25 cellular contexts compared by ENCODE assay signal in genomic region chr18:44586782-44587524, GRCh38.
DNase-seq lines count a peak whose midpoint lies in the region; ATAC-seq and TF ChIP-seq lines count a peak whose summit lies in the region.
"Had no signal": no experiment of that assay in that cellular context is flagged by ENCODE, and none has a peak within 500 bp of the region (broad histone marks: within the 10 kb centered on the region; RNA-seq: fewer than 3 reads in every experiment).

No MANE protein-coding gene starts in this region.

- no peaks in the 10 kb centered on the region for H3K36me3 ChIP-seq in CD8-positive, alpha-beta T cell (ENCODE audit: insufficient read depth, low read length)
- H3K36me3 ChIP-seq: ovary, right atrium auricular region, spleen, upper lobe of right lung had no signal

- H3K4me3 ChIP-seq in CD8-positive, alpha-beta T cell (ENCODE audit: low read depth, low read length): no peak overlapping the region
- H3K4me3 ChIP-seq: GM12878, ovary, right atrium auricular region, spleen, upper lobe of right lung had no signal

- ATAC-seq in GM18909 (IDR thresholded peaks at IDR 0.05; ENCODE audit: poor library complexity, unreplicated experiment): no peak
- no peak for ATAC-seq in CD8-positive, alpha-beta T cell
- ATAC-seq: GM12878, natural killer cell, upper lobe of right lung had no signal

- intact Hi-C loops in CD8-positive, alpha-beta T cell (cut with DNase I, micrococcal nuclease): no loop called here

- H3K36me3 Mint-ChIP-seq in CD8-positive, alpha-beta T cell: no peaks in the 10 kb centered on the region
- H3K36me3 Mint-ChIP-seq: activated naive CD8-positive, alpha-beta T cell treated with anti-CD3 and anti-CD28 coated beads, Interleukin-2, amount 10 ng/mL, durations not matched to agents 7 days and 5 days; natural killer cell had no signal

- CTCF ChIA-PET in RWPE1 (lab: Yijun Ruan, JAX): interaction anchor here (0.6 kb wide), 2 partner anchors 24 to 741 kb away, joined by 3 read pairs; no protein-coding TSS in a partner anchor
- CTCF ChIA-PET in CD8-positive, alpha-beta T cell (lab: Charles Lee): no interaction called here

- no peak overlapping the region for H3K4me3 Mint-ChIP-seq in CD8-positive, alpha-beta T cell
- H3K4me3 Mint-ChIP-seq: activated naive CD8-positive, alpha-beta T cell treated with anti-CD3 and anti-CD28 coated beads, Interleukin-2, amount 10 ng/mL, durations not matched to agents 7 days and 5 days; natural killer cell had no signal

- no peaks in the 10 kb centered on the region for H3K9me3 Mint-ChIP-seq in CD8-positive, alpha-beta T cell
- H3K9me3 Mint-ChIP-seq: activated naive CD8-positive, alpha-beta T cell treated with anti-CD3 and anti-CD28 coated beads, Interleukin-2, amount 10 ng/mL, durations not matched to agents 7 days and 5 days; natural killer cell had no signal

- 0 out of 2 replicates have a peak overlapping the region, but pooled peaks have one; percentile 42 for H3K27ac ChIP-seq in RWPE1
- no peak overlapping the region for H3K27ac ChIP-seq in CD8-positive, alpha-beta T cell (ENCODE audit: low read depth, low read length)
- H3K27ac ChIP-seq: ovary, right atrium auricular region, spleen, upper lobe of right lung had no signal

- H3K27me3 ChIP-seq in CD8-positive, alpha-beta T cell (ENCODE audit: insufficient read depth, low read length): no peaks in the 10 kb centered on the region
- H3K27me3 ChIP-seq: ovary, right atrium auricular region, spleen, upper lobe of right lung had no signal

- DNase-seq in MV-4-11 (lab: John Stamatoyannopoulos, UW) (peak; percentile 9), RWPE1 (ENCODE audit: low spot score) (no peak), globus pallidus (ENCODE audit: low spot score) (peak; percentile 42), pons (ENCODE audit: low spot score) (peak; percentile 68), HuH-7.5 (ENCODE audit: low spot score) (no peak), NCI-H1417 (lab: John Stamatoyannopoulos, UW) (no peak)
- no peak for DNase-seq in CD8-positive, alpha-beta T cell
- DNase-seq: ACHN; activated CD4-positive, alpha-beta T cell treated with anti-CD3 and anti-CD28 coated beads for 48 hours; activated gamma-delta T cell; activated naive CD8-positive, alpha-beta T cell treated with anti-CD3 and anti-CD28 coated beads, Interleukin-2, amount 10 ng/mL, durations not matched to agents 7 days and 5 days; activated T-cell treated with anti-CD3 and anti-CD28 coated beads, Interleukin-2, amount 50 U/mL, for 1 hour; central memory CD4-positive, alpha-beta T cell; GOT3; kidney; natural killer cell; NCI-H1105 treated with DMSO at 0.1 percent for 48 hours; NCI-H2029; ovary; spleen; T-helper 2 cell; upper lobe of right lung had no signal

- no peak for TF ChIP-seq CTCF in RWPE1 (conservative IDR thresholded peaks at IDR 0.05; ENCODE audit: low read depth)
- no peak for TF ChIP-seq CTCF in CD8-positive, alpha-beta T cell (IDR thresholded peaks at IDR 0.05)

- no peaks in the 10 kb centered on the region for H3K4me1 ChIP-seq in CD8-positive, alpha-beta T cell (ENCODE audit: insufficient read depth, low read length)
- H3K4me1 ChIP-seq: spleen, upper lobe of right lung had no signal

- no peaks in the 10 kb centered on the region for H3K9me3 ChIP-seq in CD8-positive, alpha-beta T cell (ENCODE audit: low read length)
- H3K9me3 ChIP-seq: ovary, right atrium auricular region, spleen, upper lobe of right lung had no signal

- no peaks in the 10 kb centered on the region for H3K27me3 Mint-ChIP-seq in CD8-positive, alpha-beta T cell (ENCODE audit: low read depth)

- POLR2A ChIA-PET in RWPE1 (lab: Yijun Ruan, JAX; ENCODE audit: low non-redundant PET): no interaction called here
- POLR2A ChIA-PET in CD8-positive, alpha-beta T cell (lab: Charles Lee): no interaction called here

- peaks cover 4% of the 10 kb centered on the region for H3K4me1 Mint-ChIP-seq in CD8-positive, alpha-beta T cell (ENCODE audit: low read depth)
- H3K4me1 Mint-ChIP-seq: activated naive CD8-positive, alpha-beta T cell treated with anti-CD3 and anti-CD28 coated beads, Interleukin-2, amount 10 ng/mL, durations not matched to agents 7 days and 5 days; natural killer cell had no signal

- no peak overlapping the region for H3K27ac Mint-ChIP-seq in CD8-positive, alpha-beta T cell
- H3K27ac Mint-ChIP-seq: activated naive CD8-positive, alpha-beta T cell treated with anti-CD3 and anti-CD28 coated beads, Interleukin-2, amount 10 ng/mL, durations not matched to agents 7 days and 5 days; natural killer cell had no signal

Comparison
In these comparisons a context has a peak if more than half of its experiments do, and no peak if none do; other contexts are left out.
1. DNase-seq: peak in MV-4-11 (single experiment), globus pallidus (single experiment) and pons (single experiment); none in RWPE1 (single experiment), CD8-positive, alpha-beta T cell (0 of 7), HuH-7.5 (single experiment) and NCI-H1417 (0 of 3).